Comparison of ENCODE assay signal across 14 cellular contexts in the genomic region with DNA sequence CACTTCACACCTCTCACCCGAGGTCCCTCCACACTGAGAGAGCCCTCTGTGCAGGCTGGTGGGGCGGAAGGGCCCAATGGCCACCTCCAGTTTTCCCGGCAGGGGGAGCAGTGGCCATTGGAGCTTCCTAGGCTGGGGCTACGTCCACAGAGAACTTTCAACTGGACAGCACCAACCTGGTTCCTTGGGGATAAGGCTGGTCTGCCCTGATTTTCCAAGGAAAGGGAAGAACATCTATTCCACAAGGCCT. TPM values are rescaled to one million over a fixed set of nuclear protein-coding genes. Genes with fewer than 3 reads are reported as not detected.
A peak's percentile ranks its signal among the peaks of the same experiment; 100 is the strongest.
DNase-seq lines count a peak whose midpoint lies in the region; ATAC-seq, FAIRE-seq and TF ChIP-seq lines count a peak whose summit lies in the region.
"Had no signal": no experiment of that assay in that cellular context is flagged by ENCODE, and none has a peak within 500 bp of the region (broad histone marks: within the 10 kb centered on the region; RNA-seq: fewer than 3 reads in every experiment).

No MANE protein-coding gene starts in this region.

- no peak for FAIRE-seq in bronchial epithelial cell (lab: Jason Lieb, UNC)
- FAIRE-seq: GM12878 had no signal

- H3K27ac Mint-ChIP-seq in activated naive CD4-positive, alpha-beta T cell treated with anti-CD3 and anti-CD28 coated beads, Interleukin-2, amount 50 U/mL, for 72 hours, result peak overlapping the region in 1 of 2 donors; percentile 55

- TF ChIP-seq CTCF in AG09309 (IDR thresholded peaks at IDR 0.05; ENCODE audit: control insufficient read depth, insufficient read depth, low read depth, low read length, missing control alignments), result peak; percentile 12
- peak; percentile 11 for TF ChIP-seq CTCF in bronchial epithelial cell (IDR thresholded peaks at IDR 0.05; ENCODE audit: insufficient read depth, low read length, severe bottlenecking)

- H3K9me3 Mint-ChIP-seq in activated naive CD4-positive, alpha-beta T cell treated with anti-CD3 and anti-CD28 coated beads, Interleukin-2, amount 50 U/mL, for 72 hours, result no peaks in the 10 kb centered on the region

- H3K36me3 Mint-ChIP-seq in activated naive CD4-positive, alpha-beta T cell treated with anti-CD3 and anti-CD28 coated beads, Interleukin-2, amount 50 U/mL, for 72 hours, result no peaks in the 10 kb centered on the region

- no peaks in the 10 kb centered on the region for H3K36me3 ChIP-seq in bronchial epithelial cell (ENCODE audit: control insufficient read depth, insufficient read depth, low read length)
- H3K36me3 ChIP-seq: breast epithelium, heart right ventricle, prostate gland had no signal

- peak overlapping the region; percentile 82 for H3K27ac ChIP-seq in layer of hippocampus (ENCODE audit: low read depth, low read length)
- H3K27ac ChIP-seq: breast epithelium, heart right ventricle, prostate gland, VCaP had no signal

- H3K4me3 ChIP-seq in AG09309 (ENCODE audit: control insufficient read depth, low read depth, low read length) (no peak overlapping the region), bronchial epithelial cell (ENCODE audit: low read depth, low read length) (no peak overlapping the region)
- H3K4me3 ChIP-seq: breast epithelium, GM12878, heart right ventricle, prostate gland had no signal

- H3K27me3 ChIP-seq in bronchial epithelial cell (ENCODE audit: control insufficient read depth, insufficient read depth, low read length), result peaks cover 4% of the 10 kb centered on the region
- H3K27me3 ChIP-seq in layer of hippocampus (ENCODE audit: control insufficient read depth, insufficient read depth, low read length), result no peaks in the 10 kb centered on the region
- H3K27me3 ChIP-seq: breast epithelium had no signal

- DNase-seq in AG09309 (ENCODE audit: low read depth) (no peak), HuH-7.5 (ENCODE audit: low spot score) (peak; percentile 59), bronchial epithelial cell (ENCODE audit: low read depth) (no peak), dermis blood vessel endothelial cell (no peak)
- DNase-seq in activated CD4-positive, CD25-positive, alpha-beta regulatory T cell treated with anti-CD3 and anti-CD28 coated beads, Interleukin-2, amount 50 U/mL, for 72 hours, result no peak
- no peak for DNase-seq in activated naive CD4-positive, alpha-beta T cell treated with anti-CD3 and anti-CD28 coated beads, Interleukin-2, amount 50 U/mL, for 72 hours (ENCODE audit: low spot score in 2 of 2)
- DNase-seq: heart right ventricle had no signal

- ATAC-seq in HG02885 (IDR thresholded peaks at IDR 0.05; ENCODE audit: poor library complexity, unreplicated experiment), result no peak
- ATAC-seq in activated naive CD4-positive, alpha-beta T cell treated with anti-CD3 and anti-CD28 coated beads, Interleukin-2, amount 50 U/mL, for 72 hours, result no peak

RNA-seq across cellular contexts. Expression of a gene that starts 20.3 kb away (rescaled TPM):
- total RNA-seq in bronchial epithelial cell (under 0.01 TPM in 2 replicates), dermis blood vessel endothelial cell (23.1 and 39.9 TPM in 2 replicates)
- total RNA-seq in activated naive CD4-positive, alpha-beta T cell treated with anti-CD3 and anti-CD28 coated beads, Interleukin-2, amount 50 U/mL, for 72 hours, result 100 to 1,000 TPM; 248 to 298 TPM

RNA-seq across cellular contexts. Expression of a gene that starts 54.4 kb away (rescaled TPM):
- not detected in 2 replicates for total RNA-seq in bronchial epithelial cell
- 0.17 TPM in 1 of 2 replicates, not detected in the other for total RNA-seq in dermis blood vessel endothelial cell
- under 1 TPM; 0.31 to 0.66 TPM for total RNA-seq in activated naive CD4-positive, alpha-beta T cell treated with anti-CD3 and anti-CD28 coated beads, Interleukin-2, amount 50 U/mL, for 72 hours
- total RNA-seq: breast epithelium, heart right ventricle, left cardiac atrium had no signal

Comparison
In these comparisons a context has a peak if more than half of its experiments do, and no peak if none do; other contexts are left out.
1. RNA of a gene that starts 20.3 kb away (total RNA-seq): 248 to 298 TPM in activated naive CD4-positive, alpha-beta T cell treated with anti-CD3 and anti-CD28 coated beads, Interleukin-2, amount 50 U/mL, for 72 hours and 23.1 to 39.9 TPM in dermis blood vessel endothelial cell; under 0.01 TPM in bronchial epithelial cell; every median in the first group is over 10 times any median in the second.